9 cellular contexts compared by ENCODE assay signal in genomic region chr12:6549379-6550151, GRCh38. TPM values are rescaled to one million over a fixed set of nuclear protein-coding genes. Genes with fewer than 3 reads are reported as not detected.
DNase-seq lines count a peak whose midpoint lies in the region; ATAC-seq, FAIRE-seq and TF ChIP-seq lines count a peak whose summit lies in the region.
"Had no signal": no experiment of that assay in that cellular context is flagged by ENCODE, and none has a peak within 500 bp of the region (broad histone marks: within the 10 kb centered on the region; RNA-seq: fewer than 3 reads in every experiment).

No MANE protein-coding gene starts in this region.

- peaks cover 27% of the 10 kb centered on the region for H3K4me1 Mint-ChIP-seq in activated naive CD8-positive, alpha-beta T cell treated with anti-CD3 and anti-CD28 coated beads, Interleukin-2, amount 10 ng/mL, durations not matched to agents 7 days and 5 days
- H3K4me1 Mint-ChIP-seq in activated naive CD8-positive, alpha-beta T cell treated with anti-CD3 and anti-CD28 coated beads, Interleukin-2, amount 50 U/mL, for 24 hours: peaks cover 25% of the 10 kb centered on the region

- H3K27ac ChIP-seq in lower lobe of right lung: peak overlapping the region; percentile 78
- H3K27ac ChIP-seq: SK-N-MC had no signal

- no peak for DNase-seq in activated naive CD8-positive, alpha-beta T cell treated with anti-CD3 and anti-CD28 coated beads, Interleukin-2, amount 10 ng/mL, durations not matched to agents 7 days and 5 days
- DNase-seq in activated naive CD8-positive, alpha-beta T cell treated with anti-CD3 and anti-CD28 coated beads, Interleukin-2, amount 50 U/mL, for 24 hours: no peak
- DNase-seq in lower lobe of right lung (no peak), urothelium cell line (ENCODE audit: low spot score) (no peak), OCI-M2 (lab: John Stamatoyannopoulos, UW; ENCODE audit: unreplicated experiment) (no peak), NCI-H1105 (lab: John Stamatoyannopoulos, UW) (no peak)
- DNase-seq: pancreas had no signal

- peaks cover 56% of the 10 kb centered on the region for H3K36me3 ChIP-seq in lower lobe of right lung

- no peak for TF ChIP-seq CTCF in lower lobe of right lung (IDR thresholded peaks at IDR 0.05)

- H3K36me3 Mint-ChIP-seq in activated naive CD8-positive, alpha-beta T cell treated with anti-CD3 and anti-CD28 coated beads, Interleukin-2, amount 10 ng/mL, durations not matched to agents 7 days and 5 days: peaks cover 20% of the 10 kb centered on the region
- peaks cover 11% of the 10 kb centered on the region for H3K36me3 Mint-ChIP-seq in activated naive CD8-positive, alpha-beta T cell treated with anti-CD3 and anti-CD28 coated beads, Interleukin-2, amount 50 U/mL, for 24 hours (ENCODE audit: low read depth)

- POLR2A ChIA-PET in activated naive CD8-positive, alpha-beta T cell treated with anti-CD3 and anti-CD28 coated beads, Interleukin-2, amount 10 ng/mL, durations not matched to agents 7 days and 5 days (lab: Charles Lee): interaction anchor here (0.5 to 2.8 kb wide), 3 partner anchors 11 to 80 kb away, joined by 3 to 13 read pairs (median 3); no protein-coding TSS in a partner anchor

- no peak for ATAC-seq in activated naive CD8-positive, alpha-beta T cell treated with anti-CD3 and anti-CD28 coated beads, Interleukin-2, amount 10 ng/mL, durations not matched to agents 7 days and 5 days (ENCODE audit: low read depth)
- ATAC-seq in activated naive CD8-positive, alpha-beta T cell treated with anti-CD3 and anti-CD28 coated beads, Interleukin-2, amount 50 U/mL, for 24 hours: no peak
- ATAC-seq in lower lobe of right lung: no peak

- peaks cover 67% of the 10 kb centered on the region for H3K4me1 ChIP-seq in lower lobe of right lung

- peak overlapping the region; percentile 57 for H3K27ac Mint-ChIP-seq in activated naive CD8-positive, alpha-beta T cell treated with anti-CD3 and anti-CD28 coated beads, Interleukin-2, amount 10 ng/mL, durations not matched to agents 7 days and 5 days
- H3K27ac Mint-ChIP-seq in activated naive CD8-positive, alpha-beta T cell treated with anti-CD3 and anti-CD28 coated beads, Interleukin-2, amount 50 U/mL, for 24 hours: no peak overlapping the region

- H3K4me3 Mint-ChIP-seq in activated naive CD8-positive, alpha-beta T cell treated with anti-CD3 and anti-CD28 coated beads, Interleukin-2, amount 10 ng/mL, durations not matched to agents 7 days and 5 days: no peak overlapping the region
- no peak overlapping the region for H3K4me3 Mint-ChIP-seq in activated naive CD8-positive, alpha-beta T cell treated with anti-CD3 and anti-CD28 coated beads, Interleukin-2, amount 50 U/mL, for 24 hours

- H3K4me3 ChIP-seq in lower lobe of right lung: peak overlapping the region; percentile 18
- H3K4me3 ChIP-seq: pancreas, SK-N-MC had no signal

- no peaks in the 10 kb centered on the region for H3K27me3 ChIP-seq in lower lobe of right lung (ENCODE audit: low read depth)
- H3K27me3 ChIP-seq: pancreas had no signal

- FAIRE-seq in urothelium cell line (lab: Jason Lieb, UNC): peak; percentile 95
- FAIRE-seq: colon, pancreas had no signal

- H3K9me3 ChIP-seq in lower lobe of right lung: no peaks in the 10 kb centered on the region
- H3K9me3 ChIP-seq: pancreas had no signal

- no peaks in the 10 kb centered on the region for H3K9me3 Mint-ChIP-seq in activated naive CD8-positive, alpha-beta T cell treated with anti-CD3 and anti-CD28 coated beads, Interleukin-2, amount 10 ng/mL, durations not matched to agents 7 days and 5 days
- H3K9me3 Mint-ChIP-seq in activated naive CD8-positive, alpha-beta T cell treated with anti-CD3 and anti-CD28 coated beads, Interleukin-2, amount 50 U/mL, for 24 hours: no peaks in the 10 kb centered on the region

- intact Hi-C loops in lower lobe of right lung (cut with DNase I): no loop called here

- no peaks in the 10 kb centered on the region for H3K27me3 Mint-ChIP-seq in activated naive CD8-positive, alpha-beta T cell treated with anti-CD3 and anti-CD28 coated beads, Interleukin-2, amount 10 ng/mL, durations not matched to agents 7 days and 5 days
- no peaks in the 10 kb centered on the region for H3K27me3 Mint-ChIP-seq in activated naive CD8-positive, alpha-beta T cell treated with anti-CD3 and anti-CD28 coated beads, Interleukin-2, amount 50 U/mL, for 24 hours

RNA-seq across cellular contexts. Expression of gene IFFO1, which starts 6.3 kb away (rescaled TPM):
- 10 to 100 TPM; 35.8 to 37.5 TPM for total RNA-seq in activated naive CD8-positive, alpha-beta T cell treated with anti-CD3 and anti-CD28 coated beads, Interleukin-2, amount 10 ng/mL, durations not matched to agents 7 days and 5 days
- total RNA-seq in lower lobe of right lung: 27.6 TPM

RNA-seq across cellular contexts. Expression of gene GAPDH, which starts 15.2 kb away (rescaled TPM):
- total RNA-seq in activated naive CD8-positive, alpha-beta T cell treated with anti-CD3 and anti-CD28 coated beads, Interleukin-2, amount 10 ng/mL, durations not matched to agents 7 days and 5 days: 1,000 to 10,000 TPM; 4,618 to 4,824 TPM
- total RNA-seq in lower lobe of right lung: 766 TPM

RNA-seq across cellular contexts. Expression of gene NOP2, which starts 18.5 kb away (rescaled TPM):
- 10 to 100 TPM; 76.1 to 78.6 TPM for total RNA-seq in activated naive CD8-positive, alpha-beta T cell treated with anti-CD3 and anti-CD28 coated beads, Interleukin-2, amount 10 ng/mL, durations not matched to agents 7 days and 5 days
- total RNA-seq in lower lobe of right lung: 30.2 TPM

RNA-seq across cellular contexts. Expression of gene NCAPD2, which starts 55.7 kb away (rescaled TPM):
- total RNA-seq in activated naive CD8-positive, alpha-beta T cell treated with anti-CD3 and anti-CD28 coated beads, Interleukin-2, amount 10 ng/mL, durations not matched to agents 7 days and 5 days: 100 to 1,000 TPM; 147 to 157 TPM
- 32.0 TPM for total RNA-seq in lower lobe of right lung

RNA-seq across cellular contexts. Expression of gene MRPL51, which starts 56.5 kb away (rescaled TPM):
- total RNA-seq in activated naive CD8-positive, alpha-beta T cell treated with anti-CD3 and anti-CD28 coated beads, Interleukin-2, amount 10 ng/mL, durations not matched to agents 7 days and 5 days: 100 to 1,000 TPM; 169 to 170 TPM
- 121 TPM for total RNA-seq in lower lobe of right lung
